Comparison of ENCODE assay signal across 14 cellular contexts in the genomic region with DNA sequence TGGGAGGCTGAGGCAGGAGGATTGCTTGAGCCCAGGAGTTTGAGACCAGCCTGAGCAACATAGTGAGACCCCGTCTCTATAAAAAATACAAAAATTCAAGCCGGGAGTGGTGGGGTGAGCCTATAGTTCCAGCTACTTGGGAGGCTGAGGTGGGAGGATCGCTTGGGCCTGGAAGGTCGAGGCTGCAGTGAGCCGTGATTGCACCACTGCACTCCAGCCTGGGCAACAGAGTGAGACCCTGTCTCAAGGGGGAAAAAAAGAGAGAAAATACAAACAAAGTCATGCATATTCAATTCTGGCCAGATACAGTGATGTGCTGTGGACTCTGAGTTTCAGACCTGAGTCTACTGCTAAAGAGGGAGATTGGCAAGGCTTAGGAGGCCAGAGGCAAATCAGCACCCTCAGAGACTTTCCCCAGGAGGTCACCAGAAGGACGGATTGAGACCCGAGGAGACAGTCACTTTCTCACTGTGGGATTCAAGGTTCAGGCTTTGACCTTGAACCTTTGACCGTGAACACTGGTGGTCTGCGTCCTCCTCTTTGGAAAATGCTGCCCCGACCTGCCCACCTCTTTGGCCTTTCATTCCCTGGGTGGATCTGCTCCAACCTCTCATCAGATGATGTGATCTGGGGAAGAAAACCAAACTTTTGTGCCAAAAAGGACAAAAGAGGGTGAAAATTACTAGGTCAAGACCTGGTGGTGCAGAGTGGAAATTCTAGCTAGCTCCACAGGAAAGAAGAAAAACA. TPM values are rescaled to one million over a fixed set of nuclear protein-coding genes. Genes with fewer than 3 reads are reported as not detected.
DNase-seq lines count a peak whose midpoint lies in the region; ATAC-seq and TF ChIP-seq lines count a peak whose summit lies in the region.
"Had no signal": no experiment of that assay in that cellular context is flagged by ENCODE, and none has a peak within 500 bp of the region (broad histone marks: within the 10 kb centered on the region; RNA-seq: fewer than 3 reads in every experiment).

No MANE protein-coding gene starts in this region.

- H3K4me1 ChIP-seq in mesenchymal stem cell (ENCODE audit: control insufficient read depth, insufficient read depth, low read depth, low read length) (peaks cover 9% of the 10 kb centered on the region), thyroid gland (peaks cover 0 to 13% of the 10 kb centered on the region in 2 donors)
- H3K4me1 ChIP-seq: vagina had no signal

- intact Hi-C loops in thyroid gland (cut with DNase I): no loop called here

- no peak for DNase-seq in activated naive CD8-positive, alpha-beta T cell treated with anti-CD3 and anti-CD28 coated beads, Interleukin-2, amount 10 ng/mL, durations not matched to agents 7 days and 5 days
- DNase-seq in activated naive CD8-positive, alpha-beta T cell treated with anti-CD3 and anti-CD28 coated beads, Interleukin-2, amount 50 U/mL, for 24 hours: no peak
- peak; percentile 54 for DNase-seq in choroid plexus epithelial cell (ENCODE audit: low read depth)
- DNase-seq in mesenchymal stem cell: no peak
- no peak for DNase-seq in thyroid gland
- no peak for DNase-seq in cerebellar cortex (ENCODE audit: low spot score)
- DNase-seq: activated CD4-positive, alpha-beta memory T cell treated with anti-CD3 and anti-CD28 coated beads, Interleukin-2, amount 10 ng/mL, durations not matched to agents 7 days and 5 days; activated effector memory CD4-positive, alpha-beta T cell treated with anti-CD3 and anti-CD28 coated beads, Interleukin-2, amount 50 U/mL, for 16 hours; NCI-H2171 had no signal

- H3K4me2 ChIP-seq in mesenchymal stem cell (ENCODE audit: low read length, poor library complexity, severe bottlenecking): no peak overlapping the region

- no peak for ATAC-seq in activated naive CD8-positive, alpha-beta T cell treated with anti-CD3 and anti-CD28 coated beads, Interleukin-2, amount 10 ng/mL, durations not matched to agents 7 days and 5 days (ENCODE audit: low read depth)
- no peak for ATAC-seq in activated naive CD8-positive, alpha-beta T cell treated with anti-CD3 and anti-CD28 coated beads, Interleukin-2, amount 50 U/mL, for 24 hours
- ATAC-seq in HG02571 (IDR thresholded peaks at IDR 0.05; ENCODE audit: unreplicated experiment) (no peak), HG03442 (IDR thresholded peaks at IDR 0.05; ENCODE audit: unreplicated experiment) (no peak)

- peak overlapping the region; percentile 21 for H3K27ac Mint-ChIP-seq in activated naive CD8-positive, alpha-beta T cell treated with anti-CD3 and anti-CD28 coated beads, Interleukin-2, amount 10 ng/mL, durations not matched to agents 7 days and 5 days
- H3K27ac Mint-ChIP-seq in activated naive CD8-positive, alpha-beta T cell treated with anti-CD3 and anti-CD28 coated beads, Interleukin-2, amount 50 U/mL, for 24 hours: no peak overlapping the region
- H3K27ac Mint-ChIP-seq: activated CD4-positive, alpha-beta memory T cell treated with anti-CD3 and anti-CD28 coated beads, Interleukin-2, amount 10 ng/mL, durations not matched to agents 7 days and 5 days; progenitor cell of endocrine pancreas had no signal

- H3K4me3 ChIP-seq in choroid plexus epithelial cell (ENCODE audit: low read depth, low read length) (no peak overlapping the region), mesenchymal stem cell (ENCODE audit: insufficient read depth in 1 of 2, low read depth in 1 of 2, low read length in 2 of 2) (no peak overlapping the region), thyroid gland (replicated peaks in 1 of 3) (no peak overlapping the region)
- H3K4me3 ChIP-seq: GM12878, vagina had no signal

- H3K18ac ChIP-seq in mesenchymal stem cell (ENCODE audit: low read depth in 1 of 2, low read length in 2 of 2): peak overlapping the region in 1 of 2 experiments; percentile 6

- H2BK5ac ChIP-seq in mesenchymal stem cell (ENCODE audit: low read depth, low read length, poor library complexity, severe bottlenecking): no peak overlapping the region

- peak overlapping the region; percentile 45 for H4K8ac ChIP-seq in mesenchymal stem cell (ENCODE audit: low read length)

- no peaks in the 10 kb centered on the region for H3K9me3 Mint-ChIP-seq in activated naive CD8-positive, alpha-beta T cell treated with anti-CD3 and anti-CD28 coated beads, Interleukin-2, amount 10 ng/mL, durations not matched to agents 7 days and 5 days
- H3K9me3 Mint-ChIP-seq in activated naive CD8-positive, alpha-beta T cell treated with anti-CD3 and anti-CD28 coated beads, Interleukin-2, amount 50 U/mL, for 24 hours: no peaks in the 10 kb centered on the region
- H3K9me3 Mint-ChIP-seq: activated CD4-positive, alpha-beta memory T cell treated with anti-CD3 and anti-CD28 coated beads, Interleukin-2, amount 10 ng/mL, durations not matched to agents 7 days and 5 days had no signal

- POLR2A ChIA-PET in activated naive CD8-positive, alpha-beta T cell treated with anti-CD3 and anti-CD28 coated beads, Interleukin-2, amount 10 ng/mL, durations not matched to agents 7 days and 5 days (lab: Charles Lee): no interaction called here

- H2BK12ac ChIP-seq in mesenchymal stem cell (ENCODE audit: low read length in 2 of 2): peak overlapping the region in 1 of 2 experiments; percentile 80

- no peaks in the 10 kb centered on the region for H3K79me1 ChIP-seq in mesenchymal stem cell (replicated peaks; ENCODE audit: low read length, poor library complexity, severe bottlenecking)

- peak overlapping the region in 1 of 2 experiments; percentile 52 for H3K4ac ChIP-seq in mesenchymal stem cell (ENCODE audit: low read depth in 1 of 2, low read length in 2 of 2)

- no peak overlapping the region for H2AFZ ChIP-seq in mesenchymal stem cell (ENCODE audit: low read depth, low read length)

- no peak for TF ChIP-seq POLR2A in thyroid gland (IDR thresholded peaks at IDR 0.05)

- TF ChIP-seq CTCF in choroid plexus epithelial cell (conservative IDR thresholded peaks at IDR 0.05; ENCODE audit: low read depth, low read length): no peak
- TF ChIP-seq CTCF in thyroid gland (IDR thresholded peaks at IDR 0.05): no peak

- H2AK5ac ChIP-seq in mesenchymal stem cell (ENCODE audit: low read length, severe bottlenecking): no peak overlapping the region

- WGBS in mesenchymal stem cell: 95% methylated on average over 8 of the region's 10 CpGs
- 78 to 87% methylated on average over 10 of the region's 10 CpGs for WGBS in thyroid gland, 2 donors

- H3K27me3 ChIP-seq in mesenchymal stem cell (ENCODE audit: control insufficient read depth in 1 of 2, insufficient read depth in 1 of 2, low read length in 2 of 2) (peaks cover 0 to 27% of the 10 kb centered on the region in 2 experiments), thyroid gland (no peaks in the 10 kb centered on the region)
- H3K27me3 ChIP-seq: vagina had no signal

- H3K36me3 Mint-ChIP-seq in activated naive CD8-positive, alpha-beta T cell treated with anti-CD3 and anti-CD28 coated beads, Interleukin-2, amount 10 ng/mL, durations not matched to agents 7 days and 5 days: no peaks in the 10 kb centered on the region
- no peaks in the 10 kb centered on the region for H3K36me3 Mint-ChIP-seq in activated naive CD8-positive, alpha-beta T cell treated with anti-CD3 and anti-CD28 coated beads, Interleukin-2, amount 50 U/mL, for 24 hours (ENCODE audit: low read depth)

- H3K4me3 Mint-ChIP-seq in activated naive CD8-positive, alpha-beta T cell treated with anti-CD3 and anti-CD28 coated beads, Interleukin-2, amount 10 ng/mL, durations not matched to agents 7 days and 5 days: no peak overlapping the region
- H3K4me3 Mint-ChIP-seq in activated naive CD8-positive, alpha-beta T cell treated with anti-CD3 and anti-CD28 coated beads, Interleukin-2, amount 50 U/mL, for 24 hours: no peak overlapping the region
- H3K4me3 Mint-ChIP-seq: activated CD4-positive, alpha-beta memory T cell treated with anti-CD3 and anti-CD28 coated beads, Interleukin-2, amount 10 ng/mL, durations not matched to agents 7 days and 5 days had no signal

- no peak overlapping the region for H3K14ac ChIP-seq in mesenchymal stem cell (ENCODE audit: low read length in 2 of 2)

- H3K27ac ChIP-seq in mesenchymal stem cell (ENCODE audit: low read length, poor library complexity, severe bottlenecking) (no peak overlapping the region), thyroid gland (peak overlapping the region in 2 of 3 donors; percentile 28 to 29)
- H3K27ac ChIP-seq: vagina had no signal

- peaks cover 8% of the 10 kb centered on the region for H3K27me3 Mint-ChIP-seq in activated naive CD8-positive, alpha-beta T cell treated with anti-CD3 and anti-CD28 coated beads, Interleukin-2, amount 10 ng/mL, durations not matched to agents 7 days and 5 days
- H3K27me3 Mint-ChIP-seq in activated naive CD8-positive, alpha-beta T cell treated with anti-CD3 and anti-CD28 coated beads, Interleukin-2, amount 50 U/mL, for 24 hours: no peaks in the 10 kb centered on the region
- H3K27me3 Mint-ChIP-seq: activated CD4-positive, alpha-beta memory T cell treated with anti-CD3 and anti-CD28 coated beads, Interleukin-2, amount 10 ng/mL, durations not matched to agents 7 days and 5 days had no signal

- H2BK120ac ChIP-seq in mesenchymal stem cell (ENCODE audit: low read depth, low read length): peak overlapping the region; percentile 85

- H3K23ac ChIP-seq in mesenchymal stem cell (ENCODE audit: low read length in 2 of 2): no peak overlapping the region

- peaks cover 17% of the 10 kb centered on the region for H3K4me1 Mint-ChIP-seq in activated naive CD8-positive, alpha-beta T cell treated with anti-CD3 and anti-CD28 coated beads, Interleukin-2, amount 10 ng/mL, durations not matched to agents 7 days and 5 days
- peaks cover 7% of the 10 kb centered on the region for H3K4me1 Mint-ChIP-seq in activated naive CD8-positive, alpha-beta T cell treated with anti-CD3 and anti-CD28 coated beads, Interleukin-2, amount 50 U/mL, for 24 hours

- no peak overlapping the region for H3K9ac ChIP-seq in mesenchymal stem cell (ENCODE audit: low read length)

- no peaks in the 10 kb centered on the region for H3K9me3 ChIP-seq in mesenchymal stem cell (ENCODE audit: control insufficient read depth, low read length)
- no peaks in the 10 kb centered on the region for H3K9me3 ChIP-seq in thyroid gland
- H3K9me3 ChIP-seq: vagina had no signal

- H4K91ac ChIP-seq in mesenchymal stem cell (ENCODE audit: low read length): no peak overlapping the region

- H3K36me3 ChIP-seq in mesenchymal stem cell (ENCODE audit: control insufficient read depth in 1 of 2, insufficient read depth in 2 of 2, low read depth in 1 of 2, low read length in 2 of 2) (peaks cover 0 to 22% of the 10 kb centered on the region in 2 experiments), thyroid gland (no peaks in the 10 kb centered on the region)

- H2BK15ac ChIP-seq in mesenchymal stem cell (ENCODE audit: low read depth, poor library complexity, severe bottlenecking): no peak overlapping the region

RNA-seq across cellular contexts. Expression of a gene that starts 31.2 kb away (rescaled TPM):
- under 1 TPM; 0.43 to 0.50 TPM for total RNA-seq in activated naive CD8-positive, alpha-beta T cell treated with anti-CD3 and anti-CD28 coated beads, Interleukin-2, amount 10 ng/mL, durations not matched to agents 7 days and 5 days
- 537 TPM for polyA plus RNA-seq in mesenchymal stem cell (2013, experiment 1 of 2)
- 530 TPM for polyA plus RNA-seq in mesenchymal stem cell (2013, experiment 2 of 2)
- total RNA-seq in thyroid gland: 100 to 1,000 TPM in 1 of 4 donors, 10 to 100 TPM in 3; 16.9 to 133 (median 18.4) TPM

Comparison
In these comparisons a context has a peak if more than half of its experiments do, and no peak if none do; other contexts are left out.
1. RNA of a gene that starts 31.2 kb away (total RNA-seq): 16.9 to 133 TPM in thyroid gland; 0.43 to 0.50 TPM in activated naive CD8-positive, alpha-beta T cell treated with anti-CD3 and anti-CD28 coated beads, Interleukin-2, amount 10 ng/mL, durations not matched to agents 7 days and 5 days; every median in the first group is over 10 times any median in the second.